In the genomic region with DNA sequence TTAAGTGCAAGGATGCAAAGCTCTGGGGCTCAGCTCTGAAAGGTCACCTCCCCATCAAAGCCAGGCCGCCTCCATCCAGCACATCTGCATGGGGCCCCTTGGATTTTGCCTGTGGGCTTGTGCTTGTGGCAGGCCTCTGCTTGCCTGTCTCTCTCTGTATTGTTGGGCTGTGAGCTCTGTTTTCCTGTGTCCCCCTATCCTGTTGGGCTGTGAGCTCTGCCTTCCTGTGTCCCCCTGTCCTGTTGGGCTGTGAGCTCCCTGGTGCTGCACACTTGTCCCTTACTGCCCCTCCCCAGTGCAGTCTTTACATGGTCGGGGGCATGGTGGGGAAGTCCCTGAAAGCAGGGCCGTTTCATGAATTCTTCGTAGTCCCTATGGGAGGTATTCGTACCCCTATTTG, we compare ENCODE assay signal across 25 cellular contexts. TPM values are rescaled to one million over a fixed set of nuclear protein-coding genes. Genes with fewer than 3 reads are reported as not detected.
"Had no signal": no experiment of that assay in that cellular context is flagged by ENCODE, and none has a peak within 500 bp of the region (broad histone marks: within the 10 kb centered on the region; RNA-seq: fewer than 3 reads in every experiment).

No MANE protein-coding gene starts in this region.

- H3K27ac Mint-ChIP-seq: stimulated activated naive B cell treated with anti-CD40 and anti-IgM and Interleukin-4, amounts not matched to agents 10 μg/mL and 1 μg/mL and 100 μg/mL, for 72 hours; stimulated activated naive CD8-positive, alpha-beta T cell treated with anti-CD3 and anti-CD28 coated beads, Interleukin-15, Interleukin-2, amounts not matched to agents 100 ng/mL and 50 ng/mL, for 24 hours; type B pancreatic cell had no signal

- H3K4me3 Mint-ChIP-seq: stimulated activated naive B cell treated with anti-CD40 and anti-IgM and Interleukin-4, amounts not matched to agents 10 μg/mL and 1 μg/mL and 100 μg/mL, for 72 hours; stimulated activated naive CD8-positive, alpha-beta T cell treated with anti-CD3 and anti-CD28 coated beads, Interleukin-15, Interleukin-2, amounts not matched to agents 100 ng/mL and 50 ng/mL, for 24 hours; type B pancreatic cell had no signal

- DNase-seq: hippocampal formation; kidney glomerular epithelial cell; left lung; lower lobe of right lung; mammary epithelial cell; mesenchymal stem cell; naive thymus-derived CD8-positive, alpha-beta T cell; nucleus accumbens; pancreas; posterior cingulate gyrus; retina; right lobe of liver; stimulated activated CD4-positive, alpha-beta T cell treated with anti-CD3 and anti-CD28 coated beads, Interleukin-1b, Interleukin-23, amount 100 ng/mL, for 48 hours; stimulated activated CD4-positive, alpha-beta T cell treated with anti-CD3 and anti-CD28 coated beads, Interleukin-2, amount 100 ng/mL, for 48 hours; stimulated activated naive B cell treated with anti-CD40 and anti-IgM and Interleukin-4, amounts not matched to agents 10 μg/mL and 1 μg/mL and 100 μg/mL, for 72 hours; uterus had no signal

- H3K27ac ChIP-seq: left lung, lower lobe of right lung, pancreas, prostate gland, right lobe of liver, suprapubic skin, thoracic aorta, tibial artery, uterus had no signal

- ATAC-seq: left lung; lower lobe of right lung; naive thymus-derived CD8-positive, alpha-beta T cell; pancreas; right lobe of liver; stimulated activated naive B cell treated with anti-CD40 and anti-IgM and Interleukin-4, amounts not matched to agents 10 μg/mL and 1 μg/mL and 100 μg/mL, for 72 hours had no signal

- H3K36me3 ChIP-seq: left lung, lower lobe of right lung, pancreas, prostate gland, right lobe of liver, suprapubic skin, thoracic aorta, tibial artery, uterus had no signal

- H3K36me3 Mint-ChIP-seq: naive thymus-derived CD8-positive, alpha-beta T cell; stimulated activated naive B cell treated with anti-CD40 and anti-IgM and Interleukin-4, amounts not matched to agents 10 μg/mL and 1 μg/mL and 100 μg/mL, for 72 hours; type B pancreatic cell had no signal

- H3K4me3 ChIP-seq: left lung, lower lobe of right lung, pancreas, prostate gland, right lobe of liver, smooth muscle cell, suprapubic skin, thoracic aorta, tibial artery, uterus had no signal

- H3K4me1 ChIP-seq: left lung, pancreas, prostate gland, right lobe of liver, suprapubic skin, tibial artery, uterus had no signal

- H3K27me3 ChIP-seq: pancreas, right lobe of liver, uterus had no signal

- H3K9me3 Mint-ChIP-seq: stimulated activated naive B cell treated with anti-CD40 and anti-IgM and Interleukin-4, amounts not matched to agents 10 μg/mL and 1 μg/mL and 100 μg/mL, for 72 hours; stimulated activated naive CD8-positive, alpha-beta T cell treated with anti-CD3 and anti-CD28 coated beads, Interleukin-15, Interleukin-2, amounts not matched to agents 100 ng/mL and 50 ng/mL, for 24 hours; type B pancreatic cell had no signal

- H3K9me3 ChIP-seq: left lung, lower lobe of right lung, pancreas, prostate gland, right lobe of liver, suprapubic skin, thoracic aorta, tibial artery, uterus had no signal

RNA-seq across cellular contexts. Expression of a gene that starts 50.0 kb away (rescaled TPM):
- total RNA-seq: left lung; lower lobe of right lung; naive thymus-derived CD8-positive, alpha-beta T cell; right lobe of liver; smooth muscle cell; subcutaneous adipose tissue; suprapubic skin; thoracic aorta had no signal
- polyA plus RNA-seq: liver; naive thymus-derived CD8-positive, alpha-beta T cell had no signal
